ENCODE assay signal across 25 cellular contexts in genomic region chr18:11119550-11119949, GRCh38. TPM values are rescaled to one million over a fixed set of nuclear protein-coding genes. Genes with fewer than 3 reads are reported as not detected.
A peak's percentile ranks its signal among the peaks of the same experiment; 100 is the strongest.
DNase-seq lines count a peak whose midpoint lies in the region; ATAC-seq and TF ChIP-seq lines count a peak whose summit lies in the region.
"Had no signal": no experiment of that assay in that cellular context is flagged by ENCODE, and none has a peak within 500 bp of the region (broad histone marks: within the 10 kb centered on the region; RNA-seq: fewer than 3 reads in every experiment).

No MANE protein-coding gene starts in this region.

- POLR2A ChIA-PET in HEK293T (lab: Yijun Ruan, JAX), result no interaction called here

- CTCF ChIA-PET in HEK293T (lab: Yijun Ruan, JAX), result no interaction called here

- no peaks in the 10 kb centered on the region for H3K36me3 Mint-ChIP-seq in activated naive CD4-positive, alpha-beta T cell treated with anti-CD3 and anti-CD28 coated beads, Interleukin-2, amount 50 U/mL, for 72 hours
- H3K36me3 Mint-ChIP-seq: activated naive CD4-positive, alpha-beta T cell treated with anti-CD3 and anti-CD28 coated beads, Interleukin-2, amount 10 ng/mL, durations not matched to agents 7 days and 5 days; CD4-positive, CD25-positive, alpha-beta regulatory T cell; immature natural killer cell; stimulated activated effector memory CD8-positive, alpha-beta T cell treated with anti-CD3 and anti-CD28 coated beads, Interleukin-12 subunit alpha, Interleukin-12 subunit beta, amount 100 ng/mL, for 72 hours had no signal

- no peak overlapping the region for H3K27ac Mint-ChIP-seq in activated naive CD4-positive, alpha-beta T cell treated with anti-CD3 and anti-CD28 coated beads, Interleukin-2, amount 50 U/mL, for 72 hours
- H3K27ac Mint-ChIP-seq: activated CD8-positive, alpha-beta T cell treated with anti-CD3 and anti-CD28 coated beads for 36 hours; activated naive CD4-positive, alpha-beta T cell treated with anti-CD3 and anti-CD28 coated beads, Interleukin-2, amount 10 ng/mL, durations not matched to agents 7 days and 5 days; CD4-positive, CD25-positive, alpha-beta regulatory T cell; endodermal cell; immature natural killer cell; stimulated activated effector memory CD8-positive, alpha-beta T cell treated with anti-CD3 and anti-CD28 coated beads, Interleukin-12 subunit alpha, Interleukin-12 subunit beta, amount 100 ng/mL, for 72 hours; T-helper 2 cell treated with Interferon-gamma antibody and Interleukin-4, amounts not matched to agents 5 μg/mL and 100 μg/mL, for 36 hours had no signal

- intact Hi-C loops in sciatic nerve (cut with DNase I), result no loop called here

- DNase-seq in COLO829 (ENCODE audit: low spot score) (peak; percentile 63), amniotic epithelial cell (ENCODE audit: low read depth) (peak; percentile 57), inferior parietal cortex (ENCODE audit: extremely low spot score) (peak; percentile 67), sciatic nerve (ENCODE audit: low spot score) (no peak), GOT3 (lab: John Stamatoyannopoulos, UW) (no peak), NAMALWA (ENCODE audit: low spot score) (no peak), HEK293T (ENCODE audit: extremely low spot score) (no peak)
- DNase-seq in activated naive CD4-positive, alpha-beta T cell treated with anti-CD3 and anti-CD28 coated beads, Interleukin-2, amount 50 U/mL, for 72 hours (ENCODE audit: low spot score in 2 of 2), result no peak
- DNase-seq: activated CD4-positive, CD25-positive, alpha-beta regulatory T cell; activated CD8-positive, alpha-beta T cell treated with anti-CD3 and anti-CD28 coated beads for 36 hours; activated naive CD4-positive, alpha-beta T cell treated with anti-CD3 and anti-CD28 coated beads, Interleukin-2, amount 10 ng/mL, durations not matched to agents 7 days and 5 days; activated T-cell treated with anti-CD3 and anti-CD28 coated beads, Interleukin-2, amount 50 U/mL, for 1 hour; CD4-positive, CD25-positive, alpha-beta regulatory T cell; DMS153; endodermal cell; GF-D8; H7; immature natural killer cell; NCI-H1417; NCI-H2107; NCI-H524 treated with DMSO at 0.1 percent for 48 hours; right cardiac atrium had no signal

- peak; percentile 79 for ATAC-seq in sciatic nerve
- ATAC-seq in activated naive CD4-positive, alpha-beta T cell treated with anti-CD3 and anti-CD28 coated beads, Interleukin-2, amount 50 U/mL, for 72 hours, result no peak
- ATAC-seq: activated CD8-positive, alpha-beta T cell treated with anti-CD3 and anti-CD28 coated beads for 36 hours; right cardiac atrium; SK-N-SH treated with all-trans-retinoic acid at 6 μM for 48 hours; stimulated activated effector memory CD8-positive, alpha-beta T cell treated with anti-CD3 and anti-CD28 coated beads, Interleukin-12 subunit alpha, Interleukin-12 subunit beta, amount 100 ng/mL, for 72 hours had no signal

- H3K9me3 Mint-ChIP-seq in activated naive CD4-positive, alpha-beta T cell treated with anti-CD3 and anti-CD28 coated beads, Interleukin-2, amount 50 U/mL, for 72 hours, result no peaks in the 10 kb centered on the region
- H3K9me3 Mint-ChIP-seq: activated CD8-positive, alpha-beta T cell treated with anti-CD3 and anti-CD28 coated beads for 36 hours; activated naive CD4-positive, alpha-beta T cell treated with anti-CD3 and anti-CD28 coated beads, Interleukin-2, amount 10 ng/mL, durations not matched to agents 7 days and 5 days; CD4-positive, CD25-positive, alpha-beta regulatory T cell; endodermal cell; stimulated activated effector memory CD8-positive, alpha-beta T cell treated with anti-CD3 and anti-CD28 coated beads, Interleukin-12 subunit alpha, Interleukin-12 subunit beta, amount 100 ng/mL, for 72 hours; T-helper 2 cell treated with Interferon-gamma antibody and Interleukin-4, amounts not matched to agents 5 μg/mL and 100 μg/mL, for 36 hours had no signal

TF ChIP-seq in HEK293T, 16 proteins besides CTCF, POLR2A, EP300 and RAD21:
- TF ChIP-seq LEF1 (IDR thresholded peaks at IDR 0.05; ENCODE audit: borderline replicate concordance) (no peak), FOXA1 (IDR thresholded peaks at IDR 0.05) (no peak), TARDBP (IDR thresholded peaks at IDR 0.05) (no peak), L3MBTL2 (conservative IDR thresholded peaks at IDR 0.05) (no peak), SUZ12 (IDR thresholded peaks at IDR 0.05) (no peak), ZNF384 (IDR thresholded peaks at IDR 0.05) (no peak), ELF4 (IDR thresholded peaks at IDR 0.05) (no peak), NFRKB (IDR thresholded peaks at IDR 0.05) (no peak), HDGF (IDR thresholded peaks at IDR 0.05; ENCODE audit: borderline replicate concordance) (no peak), FOXM1 (IDR thresholded peaks at IDR 0.05; ENCODE audit: borderline replicate concordance) (no peak), BHLHE40 (IDR thresholded peaks at IDR 0.05; ENCODE audit: borderline replicate concordance) (no peak), FOXK2 (IDR thresholded peaks at IDR 0.05) (no peak), SP1 (IDR thresholded peaks at IDR 0.05) (no peak)

RNA-seq across cellular contexts. Expression of gene PIEZO2, which starts 29.8 kb away (rescaled TPM):
- 26.8 TPM for total RNA-seq in sciatic nerve
- not detected for total RNA-seq in activated naive CD4-positive, alpha-beta T cell treated with anti-CD3 and anti-CD28 coated beads, Interleukin-2, amount 50 U/mL, for 72 hours
- total RNA-seq: activated CD8-positive, alpha-beta T cell treated with anti-CD3 and anti-CD28 coated beads for 36 hours; CD4-positive, CD25-positive, alpha-beta regulatory T cell had no signal

Comparison
In these comparisons a context has a peak if more than half of its experiments do, and no peak if none do; other contexts are left out.
1. DNase-seq: peak in COLO829 (single experiment), amniotic epithelial cell (single experiment) and inferior parietal cortex (single experiment); none in sciatic nerve (single experiment), GOT3 (single experiment), NAMALWA (single experiment), HEK293T (single experiment) and activated naive CD4-positive, alpha-beta T cell treated with anti-CD3 and anti-CD28 coated beads, Interleukin-2, amount 50 U/mL, for 72 hours (0 of 2).
2. RNA of gene PIEZO2, which starts 29.8 kb away (total RNA-seq): 26.8 TPM in sciatic nerve (single experiment); not detected in activated naive CD4-positive, alpha-beta T cell treated with anti-CD3 and anti-CD28 coated beads, Interleukin-2, amount 50 U/mL, for 72 hours; every median in the first group is over 10 times any median in the second.